ENCODE assay signal across 9 cellular contexts in genomic region chr7:101374990-101375389, GRCh38. TPM values are rescaled to one million over a fixed set of nuclear protein-coding genes. Genes with fewer than 3 reads are reported as not detected.
"Had no signal": no experiment of that assay in that cellular context is flagged by ENCODE, and none has a peak within 500 bp of the region (broad histone marks: within the 10 kb centered on the region; RNA-seq: fewer than 3 reads in every experiment).

No MANE protein-coding gene starts in this region.

- H3K27ac ChIP-seq: GM23248, HL-60 had no signal

- H3K9me3 ChIP-seq: HAP-1 had no signal

- H3K9me3 Mint-ChIP-seq: HFFc6 had no signal

- H3K9ac ChIP-seq: GM23248 had no signal

- H2AFZ ChIP-seq: GM23248 had no signal

- DNase-seq: GM23248, GOT3, H7, HFFc6, IMR-90 had no signal

- H3K27ac Mint-ChIP-seq: HFFc6 had no signal

- H3K36me3 ChIP-seq: HAP-1 had no signal

- ATAC-seq: HCT116 had no signal

- H3K4me3 ChIP-seq: GM23248, HAP-1 had no signal

- H3K4me3 Mint-ChIP-seq: HFFc6 had no signal

RNA-seq across cellular contexts. Expression of gene COL26A1, which starts 12.3 kb away (rescaled TPM):
- total RNA-seq: GM23248, H4, HFFc6, IMR-90 had no signal
- polyA plus RNA-seq: GM23248, IMR-90 had no signal
